9 cellular contexts compared by ENCODE assay signal in the genomic region with DNA sequence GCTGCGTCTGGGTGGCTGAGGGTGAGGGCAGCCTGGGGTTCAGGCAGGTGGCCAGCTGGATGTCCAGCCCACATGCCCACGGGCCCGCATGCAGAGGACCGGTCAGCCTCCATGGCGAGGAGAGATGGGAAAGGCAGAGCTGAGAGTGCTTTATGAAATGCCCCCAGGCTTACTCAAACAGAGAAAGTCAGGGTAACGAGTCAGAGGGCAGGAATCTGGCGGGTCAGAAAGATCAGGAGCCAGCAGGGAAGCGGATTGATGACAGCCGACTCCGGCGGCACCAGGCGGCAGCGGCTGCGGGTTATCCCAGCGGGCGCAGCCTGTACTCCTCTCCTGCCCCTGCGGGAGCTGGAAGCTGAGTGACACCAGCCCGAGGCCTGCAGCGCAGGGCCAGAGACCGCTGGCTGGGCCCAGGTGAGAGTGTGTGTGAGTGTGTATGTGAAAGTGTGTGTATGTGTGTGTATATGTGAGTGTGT. TPM values are rescaled to one million over a fixed set of nuclear protein-coding genes. Genes with fewer than 3 reads are reported as not detected.
DNase-seq lines count a peak whose midpoint lies in the region; ATAC-seq, FAIRE-seq and TF ChIP-seq lines count a peak whose summit lies in the region.
"Had no signal": no experiment of that assay in that cellular context is flagged by ENCODE, and none has a peak within 500 bp of the region (broad histone marks: within the 10 kb centered on the region; RNA-seq: fewer than 3 reads in every experiment).

No MANE protein-coding gene starts in this region.

- DNase-seq in AG08395 (ENCODE audit: low spot score) (peak; percentile 70), HPDE6-E6E7 (ENCODE audit: extremely low spot score) (peak; percentile 87), astrocyte of the hippocampus (ENCODE audit: low read depth, low spot score) (peak; percentile 71), iPS-NIHi7 (ENCODE audit: extremely low spot score) (peak; percentile 79), GM12891 (ENCODE audit: insufficient read length, low spot score) (no peak), erythroblast (lab: John Stamatoyannopoulos, UW) (no peak)
- no peak for DNase-seq in activated naive CD4-positive, alpha-beta T cell treated with anti-CD3 and anti-CD28 coated beads, Interleukin-2, amount 50 U/mL, for 72 hours (ENCODE audit: low spot score in 2 of 2)
- no peak for DNase-seq in activated effector memory CD4-positive, alpha-beta T cell treated with anti-CD3 and anti-CD28 coated beads, Interleukin-2, amount 50 U/mL, for 16 hours

- H3K27ac Mint-ChIP-seq in activated naive CD4-positive, alpha-beta T cell treated with anti-CD3 and anti-CD28 coated beads, Interleukin-2, amount 50 U/mL, for 72 hours, result no peak overlapping the region

- no peak for TF ChIP-seq POLR2A in GM12891 (IDR thresholded peaks at IDR 0.05; ENCODE audit: low read depth, low read length)
- TF ChIP-seq POLR2A in erythroblast (IDR thresholded peaks at IDR 0.05; ENCODE audit: low read length), result no peak

- no peaks in the 10 kb centered on the region for H3K36me3 Mint-ChIP-seq in activated naive CD4-positive, alpha-beta T cell treated with anti-CD3 and anti-CD28 coated beads, Interleukin-2, amount 50 U/mL, for 72 hours

- no peak for ATAC-seq in activated naive CD4-positive, alpha-beta T cell treated with anti-CD3 and anti-CD28 coated beads, Interleukin-2, amount 50 U/mL, for 72 hours

- H3K9me3 Mint-ChIP-seq in activated naive CD4-positive, alpha-beta T cell treated with anti-CD3 and anti-CD28 coated beads, Interleukin-2, amount 50 U/mL, for 72 hours, result no peaks in the 10 kb centered on the region

- no peak for FAIRE-seq in GM12891 (lab: Jason Lieb, UNC)

TF ChIP-seq in GM12891, 5 proteins besides CTCF, POLR2A, EP300 and RAD21:
- TF ChIP-seq TAF1 (IDR thresholded peaks at IDR 0.05; ENCODE audit: low read depth, low read length) (no peak), POLR2AphosphoS5 (IDR thresholded peaks at IDR 0.05; ENCODE audit: low read depth, low read length) (no peak), PAX5 (IDR thresholded peaks at IDR 0.05; ENCODE audit: insufficient read depth, low read length, severe bottlenecking) (no peak), SPI1 (IDR thresholded peaks at IDR 0.05; ENCODE audit: low read depth, low read length) (no peak), POU2F2 (IDR thresholded peaks at IDR 0.05; ENCODE audit: low read depth, low read length) (no peak)

RNA-seq across cellular contexts. Expression of gene SLC13A4, which starts 13.4 kb away (rescaled TPM):
- not detected for total RNA-seq in activated naive CD4-positive, alpha-beta T cell treated with anti-CD3 and anti-CD28 coated beads, Interleukin-2, amount 50 U/mL, for 72 hours
- 0.01 TPM for polyA plus RNA-seq in GM12891 (2012; ENCODE audit: low read depth, missing spikeins)
- total RNA-seq: activated CD8-positive, alpha-beta memory T cell treated with anti-CD3 and anti-CD28 coated beads for 36 hours had no signal

RNA-seq across cellular contexts. Expression of gene FAM180A, which starts 34.0 kb away (rescaled TPM):
- total RNA-seq in activated naive CD4-positive, alpha-beta T cell treated with anti-CD3 and anti-CD28 coated beads, Interleukin-2, amount 50 U/mL, for 72 hours, result not detected
- polyA plus RNA-seq in GM12891 (2012; ENCODE audit: low read depth, missing spikeins), result not detected
- total RNA-seq: activated CD8-positive, alpha-beta memory T cell treated with anti-CD3 and anti-CD28 coated beads for 36 hours had no signal

RNA-seq across cellular contexts. Expression of gene STMP1, which starts 52.3 kb away (rescaled TPM):
- total RNA-seq in activated naive CD4-positive, alpha-beta T cell treated with anti-CD3 and anti-CD28 coated beads, Interleukin-2, amount 50 U/mL, for 72 hours, result 10 to 100 TPM; 16.6 to 17.0 TPM
- 20.8 TPM for polyA plus RNA-seq in GM12891 (2012; ENCODE audit: low read depth, missing spikeins)

Comparison
In these comparisons a context has a peak if more than half of its experiments do, and no peak if none do; other contexts are left out.
1. DNase-seq: peak in AG08395 (single experiment), HPDE6-E6E7 (single experiment), astrocyte of the hippocampus (single experiment) and iPS-NIHi7 (single experiment); none in activated naive CD4-positive, alpha-beta T cell treated with anti-CD3 and anti-CD28 coated beads, Interleukin-2, amount 50 U/mL, for 72 hours (0 of 2), GM12891 (single experiment), erythroblast (0 of 2) and activated effector memory CD4-positive, alpha-beta T cell treated with anti-CD3 and anti-CD28 coated beads, Interleukin-2, amount 50 U/mL, for 16 hours (single experiment).